ENCODE assay signal across 20 cellular contexts in genomic region chr20:9668356-9668755, GRCh38.
DNase-seq lines count a peak whose midpoint lies in the region; ATAC-seq and TF ChIP-seq lines count a peak whose summit lies in the region.
"Had no signal": no experiment of that assay in that cellular context is flagged by ENCODE, and none has a peak within 500 bp of the region (broad histone marks: within the 10 kb centered on the region; RNA-seq: fewer than 3 reads in every experiment).

No MANE protein-coding gene starts in this region.

- H3K9me3 ChIP-seq in thyroid gland = no peaks in the 10 kb centered on the region
- H3K9me3 ChIP-seq: A549; BLaER1 treated with 17β-estradiol and CSF1 and Interleukin-3, amounts not matched to agents 10 nM and 100 nM; Caco-2 had no signal

- intact Hi-C loops in thyroid gland (cut with DNase I) = no loop called here

- H3K27ac ChIP-seq in thyroid gland = no peak overlapping the region
- H3K27ac ChIP-seq: 22Rv1; A549; BLaER1 treated with 17β-estradiol and CSF1 and Interleukin-3, amounts not matched to agents 10 nM and 100 nM; C4-2B had no signal

- no peaks in the 10 kb centered on the region for H3K27me3 ChIP-seq in thyroid gland
- H3K27me3 ChIP-seq: BLaER1 treated with 17β-estradiol and CSF1 and Interleukin-3, amounts not matched to agents 10 nM and 100 nM had no signal

- no peak for TF ChIP-seq POLR2A in thyroid gland (IDR thresholded peaks at IDR 0.05)

- no peak for ATAC-seq in HG03432 (IDR thresholded peaks at IDR 0.05; ENCODE audit: unreplicated experiment)
- ATAC-seq: A549; CD8-positive, alpha-beta T cell; GM12878 had no signal

- H3K36me3 ChIP-seq in thyroid gland = no peaks in the 10 kb centered on the region
- H3K36me3 ChIP-seq: BLaER1 treated with 17β-estradiol and CSF1 and Interleukin-3, amounts not matched to agents 10 nM and 100 nM had no signal

- 71 to 79% methylated on average over 4 of the region's 4 CpGs for WGBS in thyroid gland, 2 donors

- no peak overlapping the region for H3K4me3 ChIP-seq in thyroid gland (replicated peaks in 1 of 3)
- H3K4me3 ChIP-seq: A549; BLaER1 treated with 17β-estradiol and CSF1 and Interleukin-3, amounts not matched to agents 10 nM and 100 nM; GM12878 had no signal

- DNase-seq in NCI-H2171 treated with DMSO at 0.1 percent for 48 hours (lab: John Stamatoyannopoulos, UW) (peak; percentile 11), NCI-H2171 (lab: John Stamatoyannopoulos, UW) (no peak), G401 (ENCODE audit: low spot score) (peak; percentile 94), cerebellar cortex (ENCODE audit: low spot score) (peak; percentile 92), cerebellum (ENCODE audit: low spot score) (peak; percentile 76), thyroid gland (no peak), amniotic stem cell (lab: John Stamatoyannopoulos, UW) (no peak)
- DNase-seq: AML-193; Caco-2; Calu3; CD4-positive, alpha-beta T cell; CD8-positive, alpha-beta T cell; DMS79 treated with DMSO at 0.1 percent for 48 hours; GDM1 had no signal

- TF ChIP-seq CTCF in thyroid gland (IDR thresholded peaks at IDR 0.05) = no peak

- H3K4me1 ChIP-seq in thyroid gland = no peaks in the 10 kb centered on the region
- H3K4me1 ChIP-seq: A549; BLaER1 treated with 17β-estradiol and CSF1 and Interleukin-3, amounts not matched to agents 10 nM and 100 nM; Caco-2 had no signal

- in situ Hi-C loops in G401 (cut with HindIII; ENCODE audit: low sequenced_read_pairs) = no loop called here

Comparison
In these comparisons a context has a peak if more than half of its experiments do, and no peak if none do; other contexts are left out.
1. DNase-seq: peak in NCI-H2171 treated with DMSO at 0.1 percent for 48 hours (single experiment), G401 (single experiment), cerebellar cortex (single experiment) and cerebellum (single experiment); none in NCI-H2171 (single experiment), thyroid gland (0 of 2) and amniotic stem cell (single experiment).